Comparison of ENCODE assay signal across 12 cellular contexts in the genomic region with DNA sequence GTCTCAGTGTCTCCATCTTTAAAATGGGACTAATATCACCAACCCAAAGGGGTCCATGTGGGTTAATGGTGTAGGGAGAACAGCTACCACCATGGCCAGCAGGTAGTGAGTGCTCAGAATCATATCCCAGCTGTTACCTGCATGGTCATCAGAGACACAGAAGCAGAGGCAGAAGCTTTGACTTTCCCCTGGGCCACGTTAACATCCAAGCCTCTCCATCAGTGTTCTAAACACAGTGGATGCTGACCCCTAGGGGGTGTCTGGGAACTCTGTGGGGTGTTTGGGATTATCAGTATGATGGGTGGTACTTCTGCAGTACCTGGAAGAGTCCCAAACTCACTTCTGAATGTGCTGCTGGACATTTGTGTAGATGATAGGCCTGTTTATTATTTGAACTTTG.
DNase-seq lines count a peak whose midpoint lies in the region; ATAC-seq, FAIRE-seq and TF ChIP-seq lines count a peak whose summit lies in the region.
"Had no signal": no experiment of that assay in that cellular context is flagged by ENCODE, and none has a peak within 500 bp of the region (broad histone marks: within the 10 kb centered on the region; RNA-seq: fewer than 3 reads in every experiment).

No MANE protein-coding gene starts in this region.

- H4K5ac ChIP-seq in IMR-90 (ENCODE audit: low read depth, low read length): no peak overlapping the region

- WGBS in IMR-90 (ENCODE audit: extremely low coverage in 2 of 2, insufficient read length in 1 of 2), 2 experiments: no CpG with 5 or more reads among the region's 1 CpG
- WGBS in small intestine, 3 donors: 60 to 67% (median 64%) methylated on average over 1 of the region's 1 CpG

- H2BK20ac ChIP-seq in IMR-90 (ENCODE audit: low read depth, low read length): no peak overlapping the region

- TF ChIP-seq POLR2A in IMR-90 (IDR thresholded peaks at IDR 0.05; ENCODE audit: low read depth, low read length): no peak

- H3K4me3 ChIP-seq in IMR-90 (ENCODE audit: insufficient read depth, low read depth, low read length) (no peak overlapping the region), fibroblast of villous mesenchyme (ENCODE audit: low read depth, low read length) (no peak overlapping the region), small intestine (ENCODE audit: low read depth in 1 of 2, low read length in 2 of 2) (no peak overlapping the region), upper lobe of right lung (no peak overlapping the region)

- dilution Hi-C loops in IMR-90 (cut with HindIII; ENCODE audit: low sequenced_read_pairs, unreplicated experiment): no loop called here

- no peak overlapping the region for H2AK5ac ChIP-seq in IMR-90 (ENCODE audit: low read depth, low read length)

- no peak overlapping the region for H3K4me3 Mint-ChIP-seq in activated T-cell treated with anti-CD3 and anti-CD28 coated beads, Interleukin-2, amount 50 U/mL, for 24 hours
- H3K4me3 Mint-ChIP-seq: natural killer cell had no signal

- DNase-seq in GM13976 (ENCODE audit: low spot score) (no peak), IMR-90 (peak; percentile 7), fibroblast of villous mesenchyme (ENCODE audit: low read depth) (peak; percentile 17), small intestine (no peak), upper lobe of right lung (no peak), SW 1271 (lab: John Stamatoyannopoulos, UW) (no peak)
- no peak for DNase-seq in activated T-cell treated with anti-CD3 and anti-CD28 coated beads, Interleukin-2, amount 50 U/mL, for 24 hours
- DNase-seq: effector memory CD4-positive, alpha-beta T cell; natural killer cell; NCI-H1694; WERI-Rb-1 had no signal

- H3K79me1 ChIP-seq in IMR-90 (ENCODE audit: low read depth in 1 of 2, low read length in 2 of 2): no peaks in the 10 kb centered on the region

- H3K4me2 ChIP-seq in IMR-90 (ENCODE audit: low read depth, low read length): no peak overlapping the region

- no peak overlapping the region for H3K27ac ChIP-seq in IMR-90 (ENCODE audit: insufficient read depth, low read length)
- H3K27ac ChIP-seq in small intestine (ENCODE audit: low read depth in 1 of 2, low read length in 1 of 2): no peak overlapping the region
- no peak overlapping the region for H3K27ac ChIP-seq in upper lobe of right lung
- H3K27ac ChIP-seq: WERI-Rb-1 had no signal

- H3K27ac Mint-ChIP-seq in activated T-cell treated with anti-CD3 and anti-CD28 coated beads, Interleukin-2, amount 50 U/mL, for 24 hours: no peak overlapping the region
- H3K27ac Mint-ChIP-seq: natural killer cell had no signal

- CTCF ChIA-PET in IMR-90 (lab: Yijun Ruan, JAX): interaction anchor here (0.6 kb wide), 1 partner anchor 272 kb away, joined by 5 read pairs; no protein-coding TSS in a partner anchor

- H3K27me3 ChIP-seq in IMR-90 (ENCODE audit: control insufficient read depth, insufficient read depth, low read length) (peaks cover 2% of the 10 kb centered on the region; the same call in 1 of the 2 replicates), small intestine (ENCODE audit: control insufficient read depth in 2 of 2, insufficient read depth in 2 of 2, low read length in 2 of 2) (no peaks in the 10 kb centered on the region), upper lobe of right lung (no peaks in the 10 kb centered on the region)

- H2AK9ac ChIP-seq in IMR-90 (replicated peaks; ENCODE audit: low read depth, low read length, poor library complexity): no peak overlapping the region

- no peak overlapping the region for H2BK15ac ChIP-seq in IMR-90 (ENCODE audit: low read depth, low read length)

- intact Hi-C loops in IMR-90 (cut with micrococcal nuclease): no loop called here
- intact Hi-C loops in upper lobe of right lung (cut with DNase I): no loop called here

- no peaks in the 10 kb centered on the region for H3K4me1 ChIP-seq in IMR-90 (ENCODE audit: control insufficient read depth, insufficient read depth, low read length)
- H3K4me1 ChIP-seq in small intestine (ENCODE audit: control insufficient read depth in 2 of 2, insufficient read depth in 1 of 2, low read depth in 1 of 2, low read length in 1 of 2): no peaks in the 10 kb centered on the region
- no peaks in the 10 kb centered on the region for H3K4me1 ChIP-seq in upper lobe of right lung

- no peak overlapping the region for H3K4ac ChIP-seq in IMR-90 (ENCODE audit: low read depth, low read length)

- H3K9me3 ChIP-seq in IMR-90 (ENCODE audit: control insufficient read depth, insufficient read depth, low read length): no peaks in the 10 kb centered on the region
- no peaks in the 10 kb centered on the region for H3K9me3 ChIP-seq in small intestine (ENCODE audit: control insufficient read depth, low read depth)
- H3K9me3 ChIP-seq in upper lobe of right lung: no peaks in the 10 kb centered on the region

- H3K4me1 Mint-ChIP-seq in activated T-cell treated with anti-CD3 and anti-CD28 coated beads, Interleukin-2, amount 50 U/mL, for 24 hours (ENCODE audit: low read depth): peaks cover 14% of the 10 kb centered on the region

- H2AFZ ChIP-seq in IMR-90 (replicated peaks; ENCODE audit: low read length, poor library complexity): no peak overlapping the region

- H2BK120ac ChIP-seq in IMR-90 (ENCODE audit: low read depth, low read length): no peak overlapping the region

- no peaks in the 10 kb centered on the region for H3K9me3 Mint-ChIP-seq in activated T-cell treated with anti-CD3 and anti-CD28 coated beads, Interleukin-2, amount 50 U/mL, for 24 hours
- H3K9me3 Mint-ChIP-seq: natural killer cell had no signal

- H3K36me3 Mint-ChIP-seq in activated T-cell treated with anti-CD3 and anti-CD28 coated beads, Interleukin-2, amount 50 U/mL, for 24 hours (ENCODE audit: low read depth): no peaks in the 10 kb centered on the region
- H3K36me3 Mint-ChIP-seq: natural killer cell had no signal

- BruUV-seq in IMR-90 (replicated peaks; lab: Mats Ljungman, UMichigan): no TSS peak

- H4K8ac ChIP-seq in IMR-90 (ENCODE audit: low read depth in 2 of 2, low read length in 2 of 2): no peak overlapping the region

- no peak overlapping the region for H3K23ac ChIP-seq in IMR-90 (ENCODE audit: low read depth, low read length)

- POLR2A ChIA-PET in IMR-90 (lab: Charles Lee; ENCODE audit: unreplicated experiment): no interaction called here

- H4K91ac ChIP-seq in IMR-90 (ENCODE audit: insufficient read depth, low read depth, low read length): no peak overlapping the region

- no peak for FAIRE-seq in small intestine (lab: Jason Lieb, UNC)

- H2BK5ac ChIP-seq in IMR-90 (ENCODE audit: low read depth, low read length, poor library complexity, severe bottlenecking): no peak overlapping the region

- H3K9me1 ChIP-seq in IMR-90 (ENCODE audit: insufficient read depth, low read length): no peaks in the 10 kb centered on the region

- H3K27me3 Mint-ChIP-seq in activated T-cell treated with anti-CD3 and anti-CD28 coated beads, Interleukin-2, amount 50 U/mL, for 24 hours: no peaks in the 10 kb centered on the region

- H3K36me3 ChIP-seq in IMR-90 (ENCODE audit: control insufficient read depth, insufficient read depth, low read length) (no peaks in the 10 kb centered on the region), small intestine (ENCODE audit: control insufficient read depth in 2 of 2, insufficient read depth in 2 of 2, low read length in 2 of 2) (no peaks in the 10 kb centered on the region), upper lobe of right lung (no peaks in the 10 kb centered on the region)
- H3K36me3 ChIP-seq: WERI-Rb-1 had no signal

- TF ChIP-seq CTCF in GM13976 (IDR thresholded peaks at IDR 0.05; ENCODE audit: borderline replicate concordance, control extremely low read depth, extremely low read depth, insufficient read depth, missing control alignments) (peak; percentile 16), IMR-90 (conservative IDR thresholded peaks at IDR 0.05; ENCODE audit: low read depth, low read length) (peak; percentile 26; the same call in 1 of the 2 replicates), fibroblast of villous mesenchyme (IDR thresholded peaks at IDR 0.05; ENCODE audit: insufficient read depth, low read depth, low read length) (peak; percentile 52), upper lobe of right lung (IDR thresholded peaks at IDR 0.05) (no peak)

- H3K56ac ChIP-seq in IMR-90 (ENCODE audit: extremely low read depth, insufficient read depth, low read length): no peak overlapping the region

- no peaks in the 10 kb centered on the region for H4K20me1 ChIP-seq in IMR-90 (ENCODE audit: insufficient read depth, low read length)

- ATAC-seq in GM21360 (IDR thresholded peaks at IDR 0.05; ENCODE audit: unreplicated experiment) (peak; percentile 46), IMR-90 (ENCODE audit: low read depth) (0 out of 2 replicates have a peak, but pooled peaks have one; percentile 32), upper lobe of right lung (no peak)

- in situ Hi-C loops in GM13976 (cut with MboI; ENCODE audit: low sequenced_read_pairs, unreplicated experiment) (no loop called here), IMR-90 (cut with MboI; ENCODE audit: low sequenced_read_pairs) (no loop called here)

- peak; percentile 26; the same call in 1 of the 2 replicates for TF ChIP-seq RAD21 in IMR-90 (IDR thresholded peaks at IDR 0.05; ENCODE audit: low read length)

- H3K18ac ChIP-seq in IMR-90 (ENCODE audit: low read depth, low read length): no peak overlapping the region

- no peak overlapping the region for H3K14ac ChIP-seq in IMR-90 (replicated peaks; ENCODE audit: low read depth, low read length)

- no peak overlapping the region for H3K9ac ChIP-seq in IMR-90 (ENCODE audit: low read depth, low read length)

TF ChIP-seq in IMR-90, 13 proteins besides CTCF, POLR2A, EP300 and RAD21 (continues in another document):
- TF ChIP-seq, protein P1, sequence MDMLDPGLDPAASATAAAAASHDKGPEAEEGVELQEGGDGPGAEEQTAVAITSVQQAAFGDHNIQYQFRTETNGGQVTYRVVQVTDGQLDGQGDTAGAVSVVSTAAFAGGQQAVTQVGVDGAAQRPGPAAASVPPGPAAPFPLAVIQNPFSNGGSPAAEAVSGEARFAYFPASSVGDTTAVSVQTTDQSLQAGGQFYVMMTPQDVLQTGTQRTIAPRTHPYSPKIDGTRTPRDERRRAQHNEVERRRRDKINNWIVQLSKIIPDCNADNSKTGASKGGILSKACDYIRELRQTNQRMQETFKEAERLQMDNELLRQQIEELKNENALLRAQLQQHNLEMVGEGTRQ (IDR thresholded peaks at IDR 0.05; ENCODE audit: low read depth, low read length): no peak
- TF ChIP-seq MAZ (IDR thresholded peaks at IDR 0.05; ENCODE audit: borderline replicate concordance, low read depth, low read length): no peak
- TF ChIP-seq CEBPB (IDR thresholded peaks at IDR 0.05; ENCODE audit: low read depth, low read length): no peak
- no peak for TF ChIP-seq SMC3 (IDR thresholded peaks at IDR 0.05; ENCODE audit: low read depth, low read length)
- TF ChIP-seq RFX5 (IDR thresholded peaks at IDR 0.05; ENCODE audit: low read depth, low read length): no peak
- no peak for TF ChIP-seq FOS (IDR thresholded peaks at IDR 0.05; ENCODE audit: low read depth, low read length)
- TF ChIP-seq MAFK (IDR thresholded peaks at IDR 0.05; ENCODE audit: low read depth, low read length): no peak
- TF ChIP-seq RCOR1 (IDR thresholded peaks at IDR 0.05; ENCODE audit: insufficient replicate concordance, low read length): no peak
- no peak for TF ChIP-seq CHD1 (IDR thresholded peaks at IDR 0.05; ENCODE audit: low read depth, low read length)

Comparison
In these comparisons a context has a peak if more than half of its experiments do, and no peak if none do; other contexts are left out.
1. DNase-seq: peak in IMR-90 (single experiment) and fibroblast of villous mesenchyme (single experiment); none in GM13976 (single experiment), small intestine (single experiment), upper lobe of right lung (single experiment), activated T-cell treated with anti-CD3 and anti-CD28 coated beads, Interleukin-2, amount 50 U/mL, for 24 hours (single experiment) and SW 1271 (0 of 2).